28 cellular contexts compared by ENCODE assay signal in genomic region chr3:120440762-120441161, GRCh38. TPM values are rescaled to one million over a fixed set of nuclear protein-coding genes. Genes with fewer than 3 reads are reported as not detected.
DNase-seq lines count a peak whose midpoint lies in the region; ATAC-seq and TF ChIP-seq lines count a peak whose summit lies in the region.
"Had no signal": no experiment of that assay in that cellular context is flagged by ENCODE, and none has a peak within 500 bp of the region (broad histone marks: within the 10 kb centered on the region; RNA-seq: fewer than 3 reads in every experiment).

No MANE protein-coding gene starts in this region.

- DNase-seq in SJSA1 (ENCODE audit: low read depth in 1 of 2, low spot score in 2 of 2) (no peak), brain microvascular endothelial cell (no peak), stomach (no peak), upper lobe of right lung (no peak), NCI-H1417 (lab: John Stamatoyannopoulos, UW) (no peak), NCI-H1092 (lab: John Stamatoyannopoulos, UW) (no peak)
- DNase-seq: activated CD4-positive, alpha-beta memory T cell treated with anti-CD3 and anti-CD28 coated beads, Interleukin-2, amount 10 ng/mL, durations not matched to agents 7 days and 5 days; activated effector memory CD4-positive, alpha-beta T cell treated with anti-CD3 and anti-CD28 coated beads, Interleukin-2, amount 50 U/mL, for 16 hours; activated naive CD8-positive, alpha-beta T cell treated with anti-CD3 and anti-CD28 coated beads, Interleukin-2, amount 50 U/mL, for 24 hours; Caco-2; DMS79; effector memory CD8-positive, alpha-beta T cell; gastrocnemius medialis; GF-D8; hippocampal formation; KBM-7; mesendoderm; naive thymus-derived CD4-positive, alpha-beta T cell; NCI-H1105 treated with DMSO at 0.1 percent for 48 hours; NCI-H2029 treated with DMSO at 0.1 percent for 48 hours; NCI-H345; NCI-H748 treated with DMSO at 0.1 percent for 48 hours; occipital lobe; retina; SJCRH30; stimulated activated CD4-positive, alpha-beta T cell treated with anti-CD3 and anti-CD28 coated beads, Interleukin-2, amount 100 ng/mL, for 24 hours had no signal

- H3K9me3 ChIP-seq in SJSA1 (replicated peaks) (no peaks in the 10 kb centered on the region), mesodermal cell (ENCODE audit: control insufficient read depth, low read length) (no peaks in the 10 kb centered on the region), stomach (no peaks in the 10 kb centered on the region), upper lobe of right lung (no peaks in the 10 kb centered on the region)
- H3K9me3 ChIP-seq: Caco-2, gastrocnemius medialis, SJCRH30 had no signal

- TF ChIP-seq CTCF in brain microvascular endothelial cell (IDR thresholded peaks at IDR 0.05; ENCODE audit: low read depth, low read length, missing control alignments) = no peak
- TF ChIP-seq CTCF in stomach (IDR thresholded peaks at IDR 0.05) = no peak
- no peak for TF ChIP-seq CTCF in upper lobe of right lung (IDR thresholded peaks at IDR 0.05)

- no peak for ATAC-seq in upper lobe of right lung
- ATAC-seq: activated CD4-positive, CD25-positive, alpha-beta regulatory T cell treated with anti-CD3 and anti-CD28 coated beads, Interleukin-2, amount 50 U/mL, for 24 hours; activated naive CD8-positive, alpha-beta T cell treated with anti-CD3 and anti-CD28 coated beads, Interleukin-2, amount 50 U/mL, for 24 hours; effector memory CD8-positive, alpha-beta T cell; gastrocnemius medialis; naive thymus-derived CD4-positive, alpha-beta T cell had no signal

- intact Hi-C loops in stomach (cut with DNase I; ENCODE audit: low total_unique reads) (no loop called here), upper lobe of right lung (cut with DNase I) (loop anchor here (10.0 kb wide), 1 partner anchor 114 kb away; no protein-coding TSS in a partner anchor)

- WGBS in mesodermal cell (ENCODE audit: insufficient coverage in 2 of 2), 2 experiments = 93 to 97% methylated on average over 3 of the region's 3 CpGs
- WGBS in stomach, 5 donors = 52 to 78% (median 67%) methylated on average over 3 of the region's 3 CpGs

- no peak for TF ChIP-seq EP300 in stomach (IDR thresholded peaks at IDR 0.05)

- H3K27me3 ChIP-seq in SJSA1 (replicated peaks) (no peaks in the 10 kb centered on the region), brain microvascular endothelial cell (replicated peaks) (no peaks in the 10 kb centered on the region), stomach (no peaks in the 10 kb centered on the region), upper lobe of right lung (no peaks in the 10 kb centered on the region)
- H3K27me3 ChIP-seq: gastrocnemius medialis, SJCRH30 had no signal

- no peak for TF ChIP-seq POLR2A in stomach (IDR thresholded peaks at IDR 0.05)

- peaks cover 67% of the 10 kb centered on the region for H3K4me1 ChIP-seq in SJSA1 (replicated peaks)
- peaks cover 52% of the 10 kb centered on the region for H3K4me1 ChIP-seq in mesodermal cell (ENCODE audit: control insufficient read depth, insufficient read depth, low read length, poor library complexity, severe bottlenecking)
- peaks cover 0 to 83% (median 41%) of the 10 kb centered on the region in 4 donors for H3K4me1 ChIP-seq in stomach
- peaks cover 41% of the 10 kb centered on the region for H3K4me1 ChIP-seq in upper lobe of right lung

- in situ Hi-C loops in brain microvascular endothelial cell (cut with HindIII; ENCODE audit: low pct_ligation_motif_present, low sequenced_read_pairs) = no loop called here

- H3K27ac ChIP-seq in SJSA1 (peak overlapping the region; percentile 38; the same call in 1 of the 2 replicates), brain microvascular endothelial cell (peak overlapping the region; percentile 95), mesodermal cell (ENCODE audit: low read depth, low read length, severe bottlenecking) (peak overlapping the region; percentile 85), stomach (peak overlapping the region in 3 of 5 donors; percentile 53 to 75 (median 60)), upper lobe of right lung (no peak overlapping the region)
- H3K27ac ChIP-seq: gastrocnemius medialis, SJCRH30 had no signal

- H3K36me3 ChIP-seq in SJSA1 (peaks cover 70% of the 10 kb centered on the region), brain microvascular endothelial cell (replicated peaks) (peaks cover 40% of the 10 kb centered on the region), mesodermal cell (ENCODE audit: control insufficient read depth, insufficient read depth, low read length) (peaks cover 85% of the 10 kb centered on the region), stomach (peaks cover 4 to 12% (median 7%) of the 10 kb centered on the region in 4 donors), upper lobe of right lung (no peaks in the 10 kb centered on the region)
- H3K36me3 ChIP-seq: gastrocnemius medialis had no signal

- H3K4me3 ChIP-seq in SJSA1 = no peak overlapping the region
- H3K4me3 ChIP-seq in brain microvascular endothelial cell (ENCODE audit: low read depth, low read length) = no peak overlapping the region
- H3K4me3 ChIP-seq in mesodermal cell (ENCODE audit: extremely low read depth, insufficient read depth, low read length, poor library complexity, severe bottlenecking) = no peak overlapping the region
- no peak overlapping the region for H3K4me3 ChIP-seq in stomach
- no peak overlapping the region for H3K4me3 ChIP-seq in upper lobe of right lung
- H3K4me3 ChIP-seq: gastrocnemius medialis, SJCRH30 had no signal

RNA-seq across cellular contexts. Expression of gene FSTL1, which starts 10.0 kb away (rescaled TPM):
- total RNA-seq in SJSA1 (2014; rRNA removed; shearing (Covaris generic)) = 1,346 and 1,532 TPM in 2 replicates
- 649 TPM for polyA plus RNA-seq in mesodermal cell (2013, experiment 1 of 2)
- 512 TPM for polyA plus RNA-seq in mesodermal cell (2013, experiment 2 of 2)
- 100 to 1,000 TPM in 4 of 5 donors, 10 to 100 TPM in 1; 89.2 to 946 (median 117) TPM for total RNA-seq in stomach
- polyA plus RNA-seq in stomach = 10 to 100 TPM; 14.2 to 20.4 (median 15.8) TPM
- total RNA-seq in upper lobe of right lung = 221 TPM
- polyA plus RNA-seq: naive thymus-derived CD4-positive, alpha-beta T cell had no signal
